ENCODE assay signal across 20 cellular contexts in genomic region chr16:73306901-73307413, GRCh38.
"Had no signal": no experiment of that assay in that cellular context is flagged by ENCODE, and none has a peak within 500 bp of the region (broad histone marks: within the 10 kb centered on the region; RNA-seq: fewer than 3 reads in every experiment).

No MANE protein-coding gene starts in this region.

- ATAC-seq: activated CD4-positive, CD25-positive, alpha-beta regulatory T cell treated with anti-CD3 and anti-CD28 coated beads, Interleukin-2, amount 50 U/mL, for 24 hours; activated CD8-positive, alpha-beta T cell treated with anti-CD3 and anti-CD28 coated beads for 36 hours; activated T-cell treated with anti-CD3 and anti-CD28 coated beads, Interleukin-2, amount 50 U/mL, for 72 hours; SK-N-SH treated with all-trans-retinoic acid at 6 μM for 48 hours had no signal

- H3K27me3 ChIP-seq: Peyer's patch, SJCRH30 had no signal

- H3K4me3 ChIP-seq: Peyer's patch, SJCRH30 had no signal

- DNase-seq: activated CD4-positive, alpha-beta T cell treated with anti-CD3 and anti-CD28 coated beads for 4 hours; activated CD8-positive, alpha-beta memory T cell treated with anti-CD3 and anti-CD28 coated beads, Interleukin-2, amount 50 U/mL, for 4 hours; activated CD8-positive, alpha-beta T cell treated with anti-CD3 and anti-CD28 coated beads for 36 hours; activated gamma-delta T cell treated with Interleukin-2 at 50 U/mL for 16 hours; activated naive CD4-positive, alpha-beta T cell treated with anti-CD3 and anti-CD28 coated beads, Interleukin-2, amount 10 ng/mL, durations not matched to agents 7 days and 5 days; activated naive CD8-positive, alpha-beta T cell treated with anti-CD3 and anti-CD28 coated beads for 36 hours; activated T-cell treated with anti-CD3 and anti-CD28 coated beads, Interleukin-2, amount 50 U/mL, for 72 hours; anterior cingulate cortex; cerebellar nuclear complex; NCI-H1105 treated with DMSO at 0.1 percent for 48 hours; NCI-H146; NCI-H187 treated with DMSO at 0.1 percent for 48 hours; NCI-H2081 treated with DMSO at 0.1 percent for 48 hours; NCI-H524; Peyer's patch; Right ventricle myocardium superior; SJCRH30; SW 1271 had no signal

- H3K9me3 ChIP-seq: Peyer's patch, SJCRH30 had no signal

- H3K36me3 ChIP-seq: Peyer's patch, SJCRH30 had no signal

- H3K4me1 ChIP-seq: Peyer's patch, SJCRH30 had no signal
